25 cellular contexts compared by ENCODE assay signal in the genomic region with DNA sequence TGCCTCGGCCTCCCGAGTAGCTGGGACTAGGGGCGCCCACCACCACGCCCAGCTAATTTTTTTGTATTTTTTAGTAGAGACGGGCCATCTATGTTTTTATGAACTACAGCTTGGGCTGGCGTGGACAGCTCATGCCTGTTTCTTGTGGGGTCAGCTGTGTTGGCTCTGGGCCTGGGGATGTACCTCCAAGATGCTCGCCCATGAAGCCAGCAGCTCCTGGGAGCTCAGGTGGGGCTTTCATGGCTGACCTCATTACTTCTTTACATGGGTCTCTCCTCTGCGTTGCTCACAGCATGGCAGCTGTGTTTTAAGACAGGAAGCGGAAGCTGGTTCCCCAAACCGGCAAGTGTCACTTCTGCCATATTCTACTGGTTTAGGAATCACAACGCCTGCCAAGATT.
"Had no signal": no experiment of that assay in that cellular context is flagged by ENCODE, and none has a peak within 500 bp of the region (broad histone marks: within the 10 kb centered on the region; RNA-seq: fewer than 3 reads in every experiment).

No MANE protein-coding gene starts in this region.

- H3K4me3 ChIP-seq: ovary, psoas muscle, right lobe of liver, sigmoid colon, stomach, thoracic aorta, thyroid gland, tibial nerve, upper lobe of left lung, vagina had no signal

- H3K9ac ChIP-seq: parathyroid adenoma had no signal

- H2AFZ ChIP-seq: parathyroid adenoma had no signal

- FAIRE-seq: small intestine, urothelium cell line had no signal

- DNase-seq: nephron progenitor cell; occipital lobe; ovary; psoas muscle; right lobe of liver; sigmoid colon; small intestine; stimulated activated CD4-positive, alpha-beta T cell treated with anti-CD3 and anti-CD28 coated beads, Interleukin-15, amount 100 ng/mL, for 24 hours; stimulated activated CD4-positive, alpha-beta T cell treated with anti-CD3 and anti-CD28 coated beads, Interleukin-2, amount 100 ng/mL, for 24 hours; stimulated activated CD4-positive, alpha-beta T cell treated with anti-CD3 and anti-CD28 coated beads, Interleukin-2, amount 100 ng/mL, for 48 hours; stimulated activated CD4-positive, alpha-beta T cell treated with anti-CD3 and anti-CD28 coated beads, Interleukin-4, amount 100 ng/mL, for 24 hours; stimulated activated naive B cell treated with anti-CD40 and anti-IgM and Interleukin-4, amounts not matched to agents 10 μg/mL and 1 μg/mL and 100 μg/mL, for 72 hours; stimulated activated naive CD4-positive, alpha-beta T cell treated with Interleukin-2 at 50 U/mL for 16 hours; stomach; thyroid gland; trophoblast cell had no signal

- H3K27ac ChIP-seq: ovary, parathyroid adenoma, psoas muscle, right lobe of liver, sigmoid colon, stomach, thoracic aorta, thyroid gland, tibial nerve, upper lobe of left lung, vagina had no signal

- H3K79me2 ChIP-seq: parathyroid adenoma had no signal

- H3K36me3 ChIP-seq: ovary, right lobe of liver, sigmoid colon, stomach, thoracic aorta, thyroid gland, tibial nerve, upper lobe of left lung, vagina had no signal

- ATAC-seq: natural killer cell treated with Interleukin-12 subunit alpha and Interleukin-12 subunit beta and Interleukin-15 and Interleukin-18, amount 100 ng/mL, for 72 hours; psoas muscle; right cardiac atrium; right lobe of liver; stimulated activated effector memory CD8-positive, alpha-beta T cell treated with anti-CD3 and anti-CD28 coated beads, Interleukin-12 subunit alpha, Interleukin-12 subunit beta, amount 100 ng/mL, for 72 hours; stimulated activated naive B cell treated with anti-CD40 and anti-IgM and Interleukin-4, amounts not matched to agents 10 μg/mL and 1 μg/mL and 100 μg/mL, for 72 hours had no signal

- H3K9me3 ChIP-seq: ovary, psoas muscle, right lobe of liver, stomach, thoracic aorta, thyroid gland, tibial nerve, vagina had no signal

- H3K27me3 ChIP-seq: ovary, right lobe of liver, sigmoid colon, stomach, thyroid gland, tibial nerve, upper lobe of left lung, vagina had no signal

- H3K4me1 ChIP-seq: parathyroid adenoma, psoas muscle, right lobe of liver, sigmoid colon, stomach, thyroid gland, tibial nerve, upper lobe of left lung, vagina had no signal
